In the genomic region with DNA sequence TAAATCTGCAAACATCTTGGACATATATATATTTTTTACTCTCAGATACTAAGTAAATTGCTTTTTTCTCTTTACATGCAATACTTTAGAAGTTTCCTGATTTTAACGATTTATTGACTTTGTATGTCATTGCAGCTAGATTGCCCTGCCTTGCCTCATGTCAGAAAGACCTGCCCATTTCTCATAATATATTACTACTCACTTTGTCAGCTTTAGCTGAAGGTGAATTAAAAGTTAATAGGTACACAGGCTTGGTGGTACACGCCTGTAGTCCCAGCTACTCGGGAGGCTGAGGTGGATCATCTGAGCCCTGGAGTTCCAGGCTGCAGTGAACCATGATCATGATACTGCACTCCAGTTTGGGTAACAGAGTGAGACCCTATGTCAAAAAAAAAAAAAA, we compare ENCODE assay signal across 24 cellular contexts. TPM values are rescaled to one million over a fixed set of nuclear protein-coding genes. Genes with fewer than 3 reads are reported as not detected.
"Had no signal": no experiment of that assay in that cellular context is flagged by ENCODE, and none has a peak within 500 bp of the region (broad histone marks: within the 10 kb centered on the region; RNA-seq: fewer than 3 reads in every experiment).

No MANE protein-coding gene starts in this region.

- H3K4me3 ChIP-seq: K562, MG63, PC-9, SJCRH30 had no signal

- ATAC-seq: K562, Right ventricle myocardium inferior had no signal

- H3K4me2 ChIP-seq: KMS-11, PC-9 had no signal

- H3K9ac ChIP-seq: KMS-11 had no signal

- H3K27me3 ChIP-seq: MG63, Peyer's patch, SJCRH30 had no signal

- H3K36me3 ChIP-seq: MG63, SJCRH30 had no signal

- H3K9me3 ChIP-seq: MG63, Peyer's patch, SJCRH30 had no signal

- H2AFZ ChIP-seq: PC-9 had no signal

- DNase-seq: MG63, NCI-H1092, NCI-H1105 treated with DMSO at 0.1 percent for 48 hours, NCI-H1417 treated with DMSO at 0.1 percent for 48 hours, NCI-H146, NCI-H1694 treated with DMSO at 0.1 percent for 48 hours, NCI-H1930, NCI-H2081, NCI-H2171, NCI-H226, NCI-H446, NCI-H510A, NCI-H524 treated with DMSO at 0.1 percent for 48 hours, NCI-H69, NCI-H774, PC-9, Peyer's patch, SHP77 treated with DMSO at 0.1 percent for 48 hours, SJCRH30 had no signal

- H3K27ac ChIP-seq: HL-60, KMS-11, PC-9, SJCRH30 had no signal

RNA-seq across cellular contexts. Expression of gene PLS1, which starts 52.8 kb away (rescaled TPM):
- polyA plus RNA-seq: IgD-negative memory B cell had no signal
